ENCODE assay signal across 8 cellular contexts in the genomic region with DNA sequence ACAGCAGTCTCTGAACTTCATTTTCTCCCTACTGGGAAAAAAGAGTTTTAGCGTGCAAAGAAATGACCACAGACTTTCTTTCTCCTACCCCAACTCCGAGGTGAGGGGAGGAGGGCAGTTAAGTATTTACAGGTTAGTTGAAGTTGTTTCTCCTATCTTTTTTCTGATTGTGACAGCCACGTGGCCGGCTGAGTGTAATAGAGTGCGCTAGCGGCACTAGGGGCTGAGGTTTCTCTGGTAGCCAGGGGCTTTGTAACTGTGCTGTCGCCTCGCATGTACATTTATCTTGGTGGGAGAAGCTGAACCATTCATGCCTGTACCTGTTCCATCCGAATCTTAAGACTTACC. TPM values are rescaled to one million over a fixed set of nuclear protein-coding genes. Genes with fewer than 3 reads are reported as not detected.
DNase-seq lines count a peak whose midpoint lies in the region; ATAC-seq, FAIRE-seq and TF ChIP-seq lines count a peak whose summit lies in the region.

No MANE protein-coding gene starts in this region.

- peak; percentile 16 for ATAC-seq in GM21619 (IDR thresholded peaks at IDR 0.05; ENCODE audit: unreplicated experiment)

- peak overlapping the region; percentile 96 for H3K27ac Mint-ChIP-seq in progenitor cell of endocrine pancreas

- peaks cover 5% of the 10 kb centered on the region for H3K4me1 Mint-ChIP-seq in progenitor cell of endocrine pancreas (ENCODE audit: low read depth)

- peaks cover 3% of the 10 kb centered on the region for H3K9me3 Mint-ChIP-seq in progenitor cell of endocrine pancreas (ENCODE audit: low read depth)

- H3K9me3 ChIP-seq in fibroblast of lung (ENCODE audit: control insufficient read depth, insufficient read depth, low read depth, low read length), result no peaks in the 10 kb centered on the region

- no peaks in the 10 kb centered on the region for H3K27me3 Mint-ChIP-seq in progenitor cell of endocrine pancreas

- peak overlapping the region; percentile 93 for H3K4me2 ChIP-seq in fibroblast of lung (ENCODE audit: extremely low read depth, insufficient read depth, low read length)

- H2AFZ ChIP-seq in fibroblast of lung (ENCODE audit: low read length), result peak overlapping the region; percentile 61

- H3K4me1 ChIP-seq in fibroblast of lung (ENCODE audit: control insufficient read depth, extremely low read depth, insufficient read depth, low read length), result peaks cover 4% of the 10 kb centered on the region

- H3K9ac ChIP-seq in fibroblast of lung (ENCODE audit: insufficient read depth, low read length), result peak overlapping the region; percentile 97

- TF ChIP-seq CTCF in fibroblast of lung (conservative IDR thresholded peaks at IDR 0.05 in 1 of 2, IDR thresholded peaks at IDR 0.05 in 1 of 2; ENCODE audit: low read depth in 1 of 2, low read length in 2 of 2), result no peak
- TF ChIP-seq CTCF in progenitor cell of endocrine pancreas (IDR thresholded peaks at IDR 0.05; ENCODE audit: unreplicated experiment), result no peak

- H3K27ac ChIP-seq in fibroblast of lung (ENCODE audit: insufficient read depth, low read length), result peak overlapping the region; percentile 95

- no peaks in the 10 kb centered on the region for H4K20me1 ChIP-seq in fibroblast of lung (ENCODE audit: control insufficient read depth, extremely low read depth, insufficient read depth, low read length)

- peaks cover 60% of the 10 kb centered on the region for H3K79me2 ChIP-seq in fibroblast of lung (ENCODE audit: control insufficient read depth, insufficient read depth, low read length)

- H3K4me3 ChIP-seq in fibroblast of lung (replicated peaks in 1 of 4; ENCODE audit: control extremely low read depth in 1 of 4, insufficient read depth in 1 of 4, low read depth in 3 of 4, low read length in 4 of 4), result peak overlapping the region; percentile 90 to 99 (median 94)

- no peaks in the 10 kb centered on the region for H3K27me3 ChIP-seq in fibroblast of lung (ENCODE audit: control insufficient read depth, insufficient read depth, low read length)

- no peaks in the 10 kb centered on the region for H3K36me3 Mint-ChIP-seq in progenitor cell of endocrine pancreas (ENCODE audit: insufficient read depth)

- no peaks in the 10 kb centered on the region for H3K36me3 ChIP-seq in fibroblast of lung (ENCODE audit: control insufficient read depth, insufficient read depth, low read length)

- DNase-seq in DMS79 treated with DMSO at 0.1 percent for 48 hours (lab: John Stamatoyannopoulos, UW) (peak; percentile 40), NCI-H146 (lab: John Stamatoyannopoulos, UW) (peak; percentile 53), fibroblast of lung (ENCODE audit: low read depth in 2 of 2) (peak in 1 of 2 donors; percentile 7), progenitor cell of endocrine pancreas (ENCODE audit: low spot score, unreplicated experiment) (no peak), urothelium cell line (ENCODE audit: low spot score) (no peak), NCI-H774 (lab: John Stamatoyannopoulos, UW) (no peak)
- peak; percentile 29 for DNase-seq in activated CD8-positive, alpha-beta memory T cell treated with anti-CD3 and anti-CD28 coated beads, Interleukin-2, amount 50 U/mL, for 4 hours

- no peak for FAIRE-seq in urothelium cell line (lab: Jason Lieb, UNC)

- peak overlapping the region; percentile 92 for H3K4me3 Mint-ChIP-seq in progenitor cell of endocrine pancreas (ENCODE audit: low read depth)

RNA-seq across cellular contexts. Expression of gene FOXN2, which starts 1.3 kb away (rescaled TPM):
- total RNA-seq in fibroblast of lung (25.4 and 34.3 TPM in 2 replicates), progenitor cell of endocrine pancreas (14.6 and 15.4 TPM in 2 replicates)
- 14.5 and 15.9 TPM in 2 replicates for polyA plus RNA-seq in fibroblast of lung
- polyA plus RNA-seq in fibroblast of lung (2012), result 7.3 and 8.4 TPM in 2 replicates
- polyA minus RNA-seq in fibroblast of lung (ENCODE audit: low replicate concordance), result 8.9 and 11.2 TPM in 2 replicates

Comparison
In these comparisons a context has a peak if more than half of its experiments do, and no peak if none do; other contexts are left out.
1. DNase-seq: peak in DMS79 treated with DMSO at 0.1 percent for 48 hours (single experiment), NCI-H146 (single experiment) and activated CD8-positive, alpha-beta memory T cell treated with anti-CD3 and anti-CD28 coated beads, Interleukin-2, amount 50 U/mL, for 4 hours (single experiment); none in progenitor cell of endocrine pancreas (single experiment), urothelium cell line (single experiment) and NCI-H774 (single experiment).